17 cellular contexts compared by ENCODE assay signal in the genomic region with DNA sequence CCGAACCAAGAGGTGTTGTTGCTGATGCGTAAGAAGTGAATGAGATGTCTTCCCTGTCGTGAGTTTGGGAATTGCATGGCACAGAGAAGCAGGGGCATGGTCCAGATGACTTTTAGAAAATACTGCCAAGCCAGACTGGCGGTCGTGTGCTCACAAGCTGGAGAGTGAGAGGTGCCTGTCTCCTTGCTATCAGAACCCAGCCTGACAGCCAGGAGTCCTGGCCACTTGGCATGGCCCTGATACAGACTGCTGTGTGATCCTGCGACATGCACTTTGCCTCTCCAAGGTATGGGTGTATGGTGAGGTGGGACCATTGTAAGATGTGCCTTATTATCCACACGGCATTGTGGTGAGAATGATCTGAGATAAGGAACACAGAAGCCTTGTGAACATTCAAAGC.
DNase-seq lines count a peak whose midpoint lies in the region; ATAC-seq and TF ChIP-seq lines count a peak whose summit lies in the region.
"Had no signal": no experiment of that assay in that cellular context is flagged by ENCODE, and none has a peak within 500 bp of the region (broad histone marks: within the 10 kb centered on the region; RNA-seq: fewer than 3 reads in every experiment).

No MANE protein-coding gene starts in this region.

- H3K4ac ChIP-seq in trophoblast cell (ENCODE audit: low read depth, low read length) = no peak overlapping the region

- no peak overlapping the region for H4K91ac ChIP-seq in trophoblast cell (ENCODE audit: low read depth, low read length)

- no peak overlapping the region for H4K12ac ChIP-seq in trophoblast cell (ENCODE audit: low read depth, low read length)

- H3K27me3 ChIP-seq in ACC112 (ENCODE audit: insufficient read depth, low read length) (no peaks in the 10 kb centered on the region), Loucy (ENCODE audit: insufficient read depth, low read length, poor library complexity, severe bottlenecking) (no peaks in the 10 kb centered on the region), heart right ventricle (no peaks in the 10 kb centered on the region), trophoblast cell (ENCODE audit: insufficient read depth, low read length) (no peaks in the 10 kb centered on the region)

- H3K9me3 ChIP-seq in Loucy (ENCODE audit: insufficient read depth, low read depth, low read length) (no peaks in the 10 kb centered on the region), heart right ventricle (no peaks in the 10 kb centered on the region), trophoblast cell (ENCODE audit: insufficient read depth, low read depth, low read length) (peaks cover 3% of the 10 kb centered on the region)
- H3K9me3 ChIP-seq: lower lobe of right lung had no signal

- WGBS in heart right ventricle, 2 donors = 49 to 63% methylated on average over 7 of the region's 7 CpGs
- WGBS in trophoblast cell (ENCODE audit: extremely low coverage, insufficient coverage, insufficient read length) = no CpG with 5 or more reads among the region's 7 CpGs

- peaks cover 49% of the 10 kb centered on the region for H3K36me3 ChIP-seq in ACC112 (ENCODE audit: insufficient read depth, low read length)
- no peaks in the 10 kb centered on the region; the same call in 1 of the 2 replicates for H3K36me3 ChIP-seq in Loucy (ENCODE audit: insufficient read depth, low read length)
- no peaks in the 10 kb centered on the region for H3K36me3 ChIP-seq in heart right ventricle
- peaks cover 0 to 2% of the 10 kb centered on the region in 2 experiments for H3K36me3 ChIP-seq in trophoblast cell (ENCODE audit: control insufficient read depth in 1 of 2, insufficient read depth in 2 of 2, low read length in 2 of 2)
- H3K36me3 ChIP-seq: lower lobe of right lung had no signal

- no peak overlapping the region for H2AK5ac ChIP-seq in trophoblast cell (ENCODE audit: low read length)

- H4K8ac ChIP-seq in trophoblast cell (ENCODE audit: low read depth, low read length) = no peak overlapping the region

- H3K4me1 ChIP-seq in ACC112 (ENCODE audit: control insufficient read depth, insufficient read depth, low read length, unreplicated experiment) = peaks cover 30% of the 10 kb centered on the region
- H3K4me1 ChIP-seq in Loucy (ENCODE audit: insufficient read depth, low read length, poor library complexity, severe bottlenecking) = peaks cover 50% of the 10 kb centered on the region
- peaks cover 0 to 55% (median 38%) of the 10 kb centered on the region in 9 donors for H3K4me1 ChIP-seq in heart right ventricle
- peaks cover 17 to 21% of the 10 kb centered on the region in 2 experiments for H3K4me1 ChIP-seq in trophoblast cell (ENCODE audit: control insufficient read depth in 1 of 2, insufficient read depth in 2 of 2, low read length in 2 of 2)

- ATAC-seq in heart right ventricle (peak in 6 of 8 donors; percentile 15 to 58 (median 46)), GM21528 (IDR thresholded peaks at IDR 0.05; ENCODE audit: low FRiP score, unreplicated experiment) (no peak), HG02610 (IDR thresholded peaks at IDR 0.05; ENCODE audit: unreplicated experiment) (no peak)
- no peak for ATAC-seq in activated CD4-positive, CD25-positive, alpha-beta regulatory T cell treated with anti-CD3 and anti-CD28 coated beads, Interleukin-2, amount 50 U/mL, for 24 hours
- ATAC-seq: lower lobe of right lung had no signal

- no peak overlapping the region for H3K14ac ChIP-seq in trophoblast cell (ENCODE audit: low read length)

- H2BK12ac ChIP-seq in trophoblast cell (ENCODE audit: low read length) = no peak overlapping the region

- H3K27ac ChIP-seq in ACC112 (ENCODE audit: low read depth, low read length) (peak overlapping the region; percentile 20; the same call in 1 of the 2 replicates), heart right ventricle (peak overlapping the region in 7 of 10 donors; percentile 15 to 61 (median 38)), trophoblast cell (ENCODE audit: low read depth, low read length) (no peak overlapping the region)

- peak overlapping the region; percentile 52 for H3K9ac ChIP-seq in Loucy (ENCODE audit: low read depth, low read length, poor library complexity, severe bottlenecking)
- no peak overlapping the region for H3K9ac ChIP-seq in trophoblast cell (ENCODE audit: low read length)

- no peaks in the 10 kb centered on the region for H3F3A ChIP-seq in Loucy (ENCODE audit: low read depth)

- DNase-seq in heart right ventricle (no peak), trophoblast cell (no peak), cortex of kidney (lab: John Stamatoyannopoulos, UW) (no peak)
- DNase-seq: activated T-cell treated with anti-CD3 and anti-CD28 coated beads, Interleukin-2, amount 50 U/mL, for 1 hour; DMS53; foreskin fibroblast; lower lobe of right lung; NCI-H526 treated with DMSO at 0.1 percent for 48 hours; nucleus accumbens; RPMI8226; stimulated activated naive CD4-positive, alpha-beta T cell treated with Interleukin-2 at 50 U/mL for 16 hours had no signal

- peak overlapping the region; percentile 0 for H3K18ac ChIP-seq in trophoblast cell (ENCODE audit: low read length)

- no peaks in the 10 kb centered on the region for H3K9me2 ChIP-seq in Loucy (replicated peaks; ENCODE audit: low read depth, low read length)

- no peak overlapping the region for H2AFZ ChIP-seq in ACC112 (ENCODE audit: low read length, unreplicated experiment)
- H2AFZ ChIP-seq in Loucy (ENCODE audit: low read length) = no peak overlapping the region
- H2AFZ ChIP-seq in trophoblast cell (ENCODE audit: insufficient read depth, low read length, poor library complexity) = no peak overlapping the region

- H3K23ac ChIP-seq in trophoblast cell (ENCODE audit: low read length) = no peak overlapping the region

- H3K79me2 ChIP-seq in ACC112 (ENCODE audit: control insufficient read depth, insufficient read depth, low read length, unreplicated experiment) (peaks cover 89% of the 10 kb centered on the region), Loucy (ENCODE audit: insufficient read depth, low read length) (peaks cover 72% of the 10 kb centered on the region), trophoblast cell (ENCODE audit: control insufficient read depth, insufficient read depth, low read length, poor library complexity) (peaks cover 7% of the 10 kb centered on the region)

- intact Hi-C loops in heart right ventricle (cut with DNase I) = no loop called here

- TF ChIP-seq CTCF in Loucy (conservative IDR thresholded peaks at IDR 0.05; ENCODE audit: low read length) = no peak
- no peak for TF ChIP-seq CTCF in heart right ventricle (IDR thresholded peaks at IDR 0.05)

- H4K20me1 ChIP-seq in Loucy (ENCODE audit: insufficient read depth, low read length, poor library complexity, severe bottlenecking) = peaks cover 24% of the 10 kb centered on the region

- H3K4me2 ChIP-seq in Loucy (ENCODE audit: low read depth, low read length, poor library complexity, severe bottlenecking) (peak overlapping the region; percentile 61), trophoblast cell (ENCODE audit: low read length) (no peak overlapping the region)
- H3K4me2 ChIP-seq: smooth muscle cell had no signal

- no peak overlapping the region for H2BK120ac ChIP-seq in trophoblast cell (ENCODE audit: insufficient read depth, low read length, poor library complexity)

- peaks cover 16% of the 10 kb centered on the region for H3K79me1 ChIP-seq in trophoblast cell (ENCODE audit: low read length)

- no peak overlapping the region for H2BK5ac ChIP-seq in trophoblast cell (ENCODE audit: low read depth, low read length, poor library complexity)

- H3K4me3 ChIP-seq in ACC112 (ENCODE audit: low read depth, low read length) = no peak overlapping the region
- peak overlapping the region; percentile 41 for H3K4me3 ChIP-seq in Loucy (ENCODE audit: low read length, poor library complexity, severe bottlenecking)
- no peak overlapping the region for H3K4me3 ChIP-seq in heart right ventricle
- H3K4me3 ChIP-seq in trophoblast cell (ENCODE audit: low read depth, low read length) = no peak overlapping the region
- H3K4me3 ChIP-seq: lower lobe of right lung, smooth muscle cell had no signal

Comparison
In these comparisons a context has a peak if more than half of its experiments do, and no peak if none do; other contexts are left out.
1. ATAC-seq: peak in heart right ventricle (6 of 8); none in GM21528 (single experiment), activated CD4-positive, CD25-positive, alpha-beta regulatory T cell treated with anti-CD3 and anti-CD28 coated beads, Interleukin-2, amount 50 U/mL, for 24 hours (0 of 2) and HG02610 (single experiment).